Comparison of ENCODE assay signal across 1 cellular context in genomic region chr5:172156541-172156994, GRCh38.
TF ChIP-seq lines count a peak whose summit lies in the region.

No MANE protein-coding gene starts in this region.

TF ChIP-seq in HepG2, 621 proteins besides CTCF, POLR2A, EP300 and RAD21 (continued from another document):
- no peak for TF ChIP-seq ZC3H4 (CRISPR knock-in tag; IDR thresholded peaks at IDR 0.05; ENCODE audit: borderline replicate concordance)
- peak; percentile 80 for TF ChIP-seq PAXIP1 (CRISPR knock-in tag; conservative IDR thresholded peaks at IDR 0.05)
- TF ChIP-seq IRF2 (CRISPR knock-in tag; IDR thresholded peaks at IDR 0.05), result peak; percentile 56; the same call in 1 of the 2 replicates
- TF ChIP-seq GABPA (IDR thresholded peaks at IDR 0.05; ENCODE audit: low read depth, low read length), result no peak
- peak; percentile 81 for TF ChIP-seq GABPA (CRISPR knock-in tag; IDR thresholded peaks at IDR 0.05; ENCODE audit: low read depth)
- peak; percentile 59; the same call in 1 of the 2 replicates for TF ChIP-seq MIER3 (CRISPR knock-in tag; IDR thresholded peaks at IDR 0.05; ENCODE audit: borderline replicate concordance)
- peak; percentile 44; the same call in 1 of the 2 replicates for TF ChIP-seq HOMEZ (CRISPR knock-in tag; IDR thresholded peaks at IDR 0.05; ENCODE audit: low read depth)
- TF ChIP-seq ZNF709 (CRISPR knock-in tag; IDR thresholded peaks at IDR 0.05), result no peak
- peak; percentile 43; the same call in 1 of the 2 replicates for TF ChIP-seq ZMYM4 (CRISPR knock-in tag; IDR thresholded peaks at IDR 0.05)
- no peak for TF ChIP-seq TOPORS (CRISPR knock-in tag; IDR thresholded peaks at IDR 0.05)
- peak; percentile 56; the same call in 1 of the 2 replicates for TF ChIP-seq RCOR2 (CRISPR knock-in tag; IDR thresholded peaks at IDR 0.05)
- no peak for TF ChIP-seq ZNF451 (CRISPR knock-in tag; IDR thresholded peaks at IDR 0.05)
- no peak for TF ChIP-seq GZF1 (CRISPR knock-in tag; IDR thresholded peaks at IDR 0.05)
- TF ChIP-seq ZNF274 (CRISPR knock-in tag; IDR thresholded peaks at IDR 0.05), result no peak
- TF ChIP-seq ZFP1 (CRISPR knock-in tag; IDR thresholded peaks at IDR 0.05), result no peak
- TF ChIP-seq NFYC (CRISPR knock-in tag; IDR thresholded peaks at IDR 0.05), result no peak
- peak; percentile 49; the same call in 1 of the 2 replicates for TF ChIP-seq ZFY (CRISPR knock-in tag; IDR thresholded peaks at IDR 0.05)
- TF ChIP-seq FOXA3 (CRISPR knock-in tag; IDR thresholded peaks at IDR 0.05), result peak; percentile 78
- TF ChIP-seq HMG20A (CRISPR knock-in tag; IDR thresholded peaks at IDR 0.05; ENCODE audit: borderline replicate concordance), result peak; percentile 57; the same call in 1 of the 2 replicates
- TF ChIP-seq FOSL2 (CRISPR knock-in tag; IDR thresholded peaks at IDR 0.05), result peak; percentile 41
- peak; percentile 52; the same call in 1 of the 2 replicates for TF ChIP-seq ELF3 (CRISPR knock-in tag; IDR thresholded peaks at IDR 0.05)
- TF ChIP-seq ZFP36L1 (CRISPR knock-in tag; IDR thresholded peaks at IDR 0.05), result 0 out of 2 replicates have a peak, but pooled peaks have one; percentile 54
- TF ChIP-seq THAP11 (CRISPR knock-in tag; IDR thresholded peaks at IDR 0.05), result peak; percentile 66
- peak; percentile 78 for TF ChIP-seq TEAD3 (CRISPR knock-in tag; optimal IDR thresholded peaks at IDR 0.05; ENCODE audit: borderline replicate concordance)
- no peak for TF ChIP-seq ZSCAN25 (CRISPR knock-in tag; IDR thresholded peaks at IDR 0.05)
- TF ChIP-seq ZNF225 (CRISPR knock-in tag; IDR thresholded peaks at IDR 0.05), result 0 out of 2 replicates have a peak, but pooled peaks have one; percentile 46
- TF ChIP-seq UBTF (CRISPR knock-in tag; IDR thresholded peaks at IDR 0.05), result 0 out of 2 replicates have a peak, but pooled peaks have one; percentile 28
- TF ChIP-seq TIGD3 (CRISPR knock-in tag; IDR thresholded peaks at IDR 0.05; ENCODE audit: borderline replicate concordance), result no peak
- TF ChIP-seq ERF (CRISPR knock-in tag; IDR thresholded peaks at IDR 0.05), result peak; percentile 65
- TF ChIP-seq ZNF614 (CRISPR knock-in tag; IDR thresholded peaks at IDR 0.05; ENCODE audit: borderline replicate concordance), result peak; percentile 61; the same call in 1 of the 2 replicates
- TF ChIP-seq ZZZ3 (CRISPR knock-in tag; IDR thresholded peaks at IDR 0.05; ENCODE audit: borderline replicate concordance), result no peak
- peak; percentile 45; the same call in 1 of the 2 replicates for TF ChIP-seq KDM6A (CRISPR knock-in tag; IDR thresholded peaks at IDR 0.05; ENCODE audit: low read depth)
- TF ChIP-seq RARA (CRISPR knock-in tag; IDR thresholded peaks at IDR 0.05), result peak; percentile 73
- peak; percentile 68 for TF ChIP-seq ZFX (CRISPR knock-in tag; IDR thresholded peaks at IDR 0.05; ENCODE audit: low read depth)
TF ChIP-seq in HepG2: peak in this region for 78.
